Comparison of ENCODE assay signal across 8 cellular contexts in the genomic region with DNA sequence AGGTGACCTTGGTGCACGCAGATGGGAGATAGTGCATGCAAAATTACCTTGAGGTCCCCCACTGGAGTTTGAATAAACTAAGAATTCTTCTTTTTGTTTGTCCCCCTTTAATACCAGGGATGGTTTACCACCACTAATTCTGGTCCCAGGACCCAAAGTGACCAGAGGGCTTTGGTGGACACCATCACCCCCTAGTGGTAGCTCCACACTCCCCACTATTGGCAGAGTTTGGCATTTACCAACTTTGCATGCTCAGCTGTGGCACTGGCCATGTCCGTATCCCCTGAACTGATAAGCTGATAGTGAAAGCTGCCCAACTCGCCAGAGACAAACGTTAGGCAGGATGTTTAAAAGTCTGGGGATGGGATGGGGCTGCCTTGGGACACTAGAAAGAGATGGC. TPM values are rescaled to one million over a fixed set of nuclear protein-coding genes. Genes with fewer than 3 reads are reported as not detected.
A peak's percentile ranks its signal among the peaks of the same experiment; 100 is the strongest.
DNase-seq lines count a peak whose midpoint lies in the region; ATAC-seq and TF ChIP-seq lines count a peak whose summit lies in the region.

No MANE protein-coding gene starts in this region.

- H3K27me3 Mint-ChIP-seq in progenitor cell of endocrine pancreas: peaks cover 10% of the 10 kb centered on the region

- H3F3A ChIP-seq in PC-3 (ENCODE audit: low read length, unreplicated experiment): no peaks in the 10 kb centered on the region

- H3K4me3 Mint-ChIP-seq in progenitor cell of endocrine pancreas (ENCODE audit: low read depth): no peak overlapping the region

- intact Hi-C loops in PC-3 (cut with micrococcal nuclease): no loop called here

- CTCF ChIA-PET in HEK293T (lab: Yijun Ruan, JAX): interaction anchor here (1.0 to 1.4 kb wide), 2 partner anchors 10 to 272 kb away, joined by 3 to 8 read pairs; no protein-coding TSS in a partner anchor
- CTCF ChIA-PET in PC-3 (lab: Charles Lee): interaction anchor here (0.7 kb wide), 1 partner anchor 506 kb away, joined by 3 read pairs; no protein-coding TSS in a partner anchor

- DNase-seq in DMS153 treated with DMSO at 0.1 percent for 48 hours (lab: John Stamatoyannopoulos, UW; ENCODE audit: unreplicated experiment) (peak; percentile 77), HEK293T (ENCODE audit: extremely low spot score) (peak; percentile 38), PC-3 (peak; percentile 32), foreskin fibroblast (peak in 1 of 2 donors; percentile 23), progenitor cell of endocrine pancreas (ENCODE audit: low spot score, unreplicated experiment) (peak; percentile 43), T-helper 9 cell (no peak)

- H3K27me3 ChIP-seq in PC-3 (ENCODE audit: low read length): peaks cover 37% of the 10 kb centered on the region

- no peak overlapping the region for H3K4me2 ChIP-seq in PC-3 (ENCODE audit: low read length)

- H3K4me1 Mint-ChIP-seq in progenitor cell of endocrine pancreas (ENCODE audit: low read depth): peaks cover 11% of the 10 kb centered on the region

- H3K9ac ChIP-seq in PC-3 (ENCODE audit: low read length): no peak overlapping the region

- H3K4me1 ChIP-seq in PC-3 (ENCODE audit: insufficient read depth, low read length): no peaks in the 10 kb centered on the region

- no peak overlapping the region for H3K27ac ChIP-seq in PC-3 (ENCODE audit: low read length)

- no TSS peak for BruUV-seq in PC-3 (replicated peaks; lab: Mats Ljungman, UMichigan)

- H3K4me3 ChIP-seq in PC-3 (ENCODE audit: low read length) (no peak overlapping the region), foreskin fibroblast (ENCODE audit: low read depth in 1 of 2, low read length in 2 of 2) (no peak overlapping the region)

- no peaks in the 10 kb centered on the region for H3K9me3 ChIP-seq in PC-3 (ENCODE audit: low read length)

- TF ChIP-seq POLR2A in GM18505 (IDR thresholded peaks at IDR 0.05; ENCODE audit: borderline replicate concordance, extremely low read depth, insufficient read depth, insufficient read length): no peak

- H3K27ac Mint-ChIP-seq in progenitor cell of endocrine pancreas: no peak overlapping the region

- H3K36me3 ChIP-seq in PC-3 (ENCODE audit: low read depth, low read length): no peaks in the 10 kb centered on the region

- peak; percentile 46 for TF ChIP-seq CTCF in PC-3 (conservative IDR thresholded peaks at IDR 0.05; ENCODE audit: low read depth, low read length)
- TF ChIP-seq CTCF in foreskin fibroblast (IDR thresholded peaks at IDR 0.05; ENCODE audit: low read depth, low read length): peak; percentile 60
- peak; percentile 90 for TF ChIP-seq CTCF in progenitor cell of endocrine pancreas (IDR thresholded peaks at IDR 0.05; ENCODE audit: unreplicated experiment)

- no peak overlapping the region for H2AFZ ChIP-seq in PC-3 (ENCODE audit: low read length)

- H4K20me1 ChIP-seq in PC-3 (ENCODE audit: low read length): no peaks in the 10 kb centered on the region

- ATAC-seq in PC-3: no peak
- ATAC-seq in GM18505 (IDR thresholded peaks at IDR 0.05; ENCODE audit: unreplicated experiment): no peak
- ATAC-seq in GM19452 (IDR thresholded peaks at IDR 0.05; ENCODE audit: unreplicated experiment): no peak

- H3K79me2 ChIP-seq in PC-3 (ENCODE audit: low read length): no peaks in the 10 kb centered on the region

- POLR2A ChIA-PET in HEK293T (lab: Yijun Ruan, JAX): no interaction called here
- POLR2A ChIA-PET in PC-3 (lab: Charles Lee; ENCODE audit: unreplicated experiment): no interaction called here

- H3K36me3 Mint-ChIP-seq in progenitor cell of endocrine pancreas (ENCODE audit: insufficient read depth): no peaks in the 10 kb centered on the region

- no peaks in the 10 kb centered on the region for H3K9me2 ChIP-seq in PC-3 (replicated peaks; ENCODE audit: low read length)

- no peaks in the 10 kb centered on the region for H3K9me3 Mint-ChIP-seq in progenitor cell of endocrine pancreas (ENCODE audit: low read depth)

TF ChIP-seq in HEK293T, 16 proteins besides CTCF, POLR2A, EP300 and RAD21:
- TF ChIP-seq LEF1 (IDR thresholded peaks at IDR 0.05; ENCODE audit: borderline replicate concordance): no peak
- no peak for TF ChIP-seq FOXK2 (IDR thresholded peaks at IDR 0.05)
- no peak for TF ChIP-seq ZNF384 (IDR thresholded peaks at IDR 0.05)
- TF ChIP-seq HDGF (IDR thresholded peaks at IDR 0.05; ENCODE audit: borderline replicate concordance): no peak
- no peak for TF ChIP-seq FOXM1 (IDR thresholded peaks at IDR 0.05; ENCODE audit: borderline replicate concordance)
- no peak for TF ChIP-seq ELF4 (IDR thresholded peaks at IDR 0.05)
- TF ChIP-seq CTBP1 (IDR thresholded peaks at IDR 0.05; ENCODE audit: borderline replicate concordance): no peak
- TF ChIP-seq NFRKB (IDR thresholded peaks at IDR 0.05): no peak
- TF ChIP-seq ARNT (IDR thresholded peaks at IDR 0.05): no peak
- no peak for TF ChIP-seq TARDBP (IDR thresholded peaks at IDR 0.05)

RNA-seq across cellular contexts. Expression of a gene that starts 3.3 kb away (rescaled TPM):
- total RNA-seq in PC-3 (2014; rRNA removed): 3.5 and 6.2 TPM in 2 replicates
- 27.1 and 29.0 TPM in 2 replicates for total RNA-seq in progenitor cell of endocrine pancreas
